ENCODE assay signal across 13 cellular contexts in genomic region chr4:7066006-7066405, GRCh38. TPM values are rescaled to one million over a fixed set of nuclear protein-coding genes. Genes with fewer than 3 reads are reported as not detected.
A peak's percentile ranks its signal among the peaks of the same experiment; 100 is the strongest.
DNase-seq lines count a peak whose midpoint lies in the region; ATAC-seq and TF ChIP-seq lines count a peak whose summit lies in the region.
"Had no signal": no experiment of that assay in that cellular context is flagged by ENCODE, and none has a peak within 500 bp of the region (broad histone marks: within the 10 kb centered on the region; RNA-seq: fewer than 3 reads in every experiment).

No MANE protein-coding gene starts in this region.

- peak overlapping the region in 4 of 7 donors; percentile 1 to 71 (median 43) for H3K27ac Mint-ChIP-seq in CD4-positive, alpha-beta memory T cell
- H3K27ac Mint-ChIP-seq in HFFc6 = peak overlapping the region; percentile 40; the same call in 1 of the 2 replicates
- peak overlapping the region; percentile 87 for H3K27ac Mint-ChIP-seq in activated naive CD8-positive, alpha-beta T cell
- peak overlapping the region in 1 of 2 donors; percentile 90 for H3K27ac Mint-ChIP-seq in natural killer cell treated with Interleukin-12 subunit alpha and Interleukin-12 subunit beta and Interleukin-15 and Interleukin-18, amount 100 ng/mL, for 72 hours

- H3K36me3 ChIP-seq in CD4-positive, alpha-beta memory T cell (ENCODE audit: insufficient read depth, low read length) = peaks cover 32% of the 10 kb centered on the region

- no peak overlapping the region for H3K4me3 ChIP-seq in CD4-positive, alpha-beta memory T cell (ENCODE audit: low read length in 2 of 2)
- H3K4me3 ChIP-seq: body of pancreas had no signal

- H3K36me3 Mint-ChIP-seq in CD4-positive, alpha-beta memory T cell = peaks cover 26 to 48% of the 10 kb centered on the region in 2 donors
- H3K36me3 Mint-ChIP-seq in HFFc6 (ENCODE audit: low read depth) = peaks cover 30% of the 10 kb centered on the region
- H3K36me3 Mint-ChIP-seq in activated naive CD8-positive, alpha-beta T cell = peaks cover 10% of the 10 kb centered on the region
- H3K36me3 Mint-ChIP-seq in natural killer cell treated with Interleukin-12 subunit alpha and Interleukin-12 subunit beta and Interleukin-15 and Interleukin-18, amount 100 ng/mL, for 72 hours = peaks cover 13% of the 10 kb centered on the region

- peak overlapping the region; percentile 86 to 98 (median 94) for H3K4me3 Mint-ChIP-seq in CD4-positive, alpha-beta memory T cell
- H3K4me3 Mint-ChIP-seq in HFFc6 = peak overlapping the region; percentile 98
- H3K4me3 Mint-ChIP-seq in activated naive CD8-positive, alpha-beta T cell = peak overlapping the region; percentile 95
- peak overlapping the region; percentile 94 for H3K4me3 Mint-ChIP-seq in natural killer cell treated with Interleukin-12 subunit alpha and Interleukin-12 subunit beta and Interleukin-15 and Interleukin-18, amount 100 ng/mL, for 72 hours

- H3K4me1 Mint-ChIP-seq in CD4-positive, alpha-beta memory T cell = peaks cover 22 to 70% (median 45%) of the 10 kb centered on the region in 4 donors
- H3K4me1 Mint-ChIP-seq in HFFc6 (ENCODE audit: low read depth) = peaks cover 40% of the 10 kb centered on the region
- peaks cover 53% of the 10 kb centered on the region for H3K4me1 Mint-ChIP-seq in activated naive CD8-positive, alpha-beta T cell (ENCODE audit: low read depth)
- H3K4me1 Mint-ChIP-seq in natural killer cell treated with Interleukin-12 subunit alpha and Interleukin-12 subunit beta and Interleukin-15 and Interleukin-18, amount 100 ng/mL, for 72 hours (ENCODE audit: low read depth in 2 of 2) = peaks cover 36 to 60% of the 10 kb centered on the region in 2 donors

- H3K27me3 Mint-ChIP-seq in CD4-positive, alpha-beta memory T cell = peaks cover 0 to 2% of the 10 kb centered on the region in 2 donors
- peaks cover 6% of the 10 kb centered on the region for H3K27me3 Mint-ChIP-seq in HFFc6 (ENCODE audit: insufficient read depth)
- H3K27me3 Mint-ChIP-seq in activated naive CD8-positive, alpha-beta T cell = no peaks in the 10 kb centered on the region
- H3K27me3 Mint-ChIP-seq in natural killer cell treated with Interleukin-12 subunit alpha and Interleukin-12 subunit beta and Interleukin-15 and Interleukin-18, amount 100 ng/mL, for 72 hours = peaks cover 2 to 4% of the 10 kb centered on the region in 2 donors

- peak overlapping the region; percentile 69 for H3K27ac ChIP-seq in CD4-positive, alpha-beta memory T cell (ENCODE audit: low read depth, low read length)

- no peaks in the 10 kb centered on the region for H3K9me3 ChIP-seq in CD4-positive, alpha-beta memory T cell (ENCODE audit: control insufficient read depth in 1 of 2, low read length in 2 of 2)
- H3K9me3 ChIP-seq: body of pancreas had no signal

- no peak for TF ChIP-seq CTCF in HFFc6 (IDR thresholded peaks at IDR 0.05)

- CTCF ChIA-PET in CD4-positive, alpha-beta memory T cell (lab: Charles Lee; ENCODE audit: partially characterized antibody) = interaction anchor here (1.2 to 11.0 kb wide), 8 partner anchors 12 to 491 kb away, joined by 3 to 204 read pairs (median 45); partner anchors contain the start of genes BLOC1S4, MAN2B2, TADA2B and TBC1D14

- DNase-seq in CD4-positive, alpha-beta memory T cell = no peak
- DNase-seq in HFFc6 = no peak
- no peak for DNase-seq in natural killer cell treated with Interleukin-12 subunit alpha and Interleukin-12 subunit beta and Interleukin-15 and Interleukin-18, amount 100 ng/mL, for 72 hours (ENCODE audit: low spot score)
- no peak for DNase-seq in NCI-H446 treated with DMSO at 0.1 percent for 48 hours (lab: John Stamatoyannopoulos, UW)
- DNase-seq in GM19238 (ENCODE audit: insufficient read length, low spot score) = no peak
- DNase-seq: body of pancreas, DMS79, NCI-H1105 treated with DMSO at 0.1 percent for 48 hours, NCI-H748 treated with DMSO at 0.1 percent for 48 hours had no signal

- intact Hi-C loops in CD4-positive, alpha-beta memory T cell (cut with micrococcal nuclease) = loop anchor here (10.0 kb wide), 1 partner anchor 869 kb away; the partner anchor contains the start of gene AFAP1

- H3K9me3 Mint-ChIP-seq in CD4-positive, alpha-beta memory T cell = peaks cover 0 to 2% (median 0%) of the 10 kb centered on the region in 8 donors
- no peaks in the 10 kb centered on the region for H3K9me3 Mint-ChIP-seq in HFFc6
- no peaks in the 10 kb centered on the region for H3K9me3 Mint-ChIP-seq in activated naive CD8-positive, alpha-beta T cell (ENCODE audit: low read depth)
- H3K9me3 Mint-ChIP-seq in natural killer cell treated with Interleukin-12 subunit alpha and Interleukin-12 subunit beta and Interleukin-15 and Interleukin-18, amount 100 ng/mL, for 72 hours = no peaks in the 10 kb centered on the region

- no peaks in the 10 kb centered on the region for H3K27me3 ChIP-seq in CD4-positive, alpha-beta memory T cell (ENCODE audit: insufficient read depth, low read length)
- H3K27me3 ChIP-seq: body of pancreas had no signal

- peaks cover 46% of the 10 kb centered on the region for H3K4me1 ChIP-seq in CD4-positive, alpha-beta memory T cell (ENCODE audit: insufficient read depth, low read length)

- no peak for ATAC-seq in natural killer cell treated with Interleukin-12 subunit alpha and Interleukin-12 subunit beta and Interleukin-15 and Interleukin-18, amount 100 ng/mL, for 72 hours
- ATAC-seq in HG02840 (IDR thresholded peaks at IDR 0.05; ENCODE audit: low FRiP score, unreplicated experiment) (no peak), HG02870 (IDR thresholded peaks at IDR 0.05; ENCODE audit: unreplicated experiment) (no peak)
- ATAC-seq: body of pancreas, esophagus mucosa had no signal

- POLR2A ChIA-PET in CD4-positive, alpha-beta memory T cell (lab: Charles Lee; ENCODE audit: partially characterized antibody) = interaction anchor here (1.0 to 11.0 kb wide), 7 partner anchors 22 to 491 kb away, joined by 3 to 231 read pairs (median 35); partner anchors contain the start of genes BLOC1S4, MAN2B2, TADA2B and TBC1D14

RNA-seq across cellular contexts. Expression of gene GRPEL1, which starts 1.9 kb away (rescaled TPM):
- 10 to 100 TPM; 35.3 to 36.0 TPM for total RNA-seq in CD4-positive, alpha-beta memory T cell
- polyA plus RNA-seq in CD4-positive, alpha-beta memory T cell = 10 to 100 TPM; 57.7 to 77.2 TPM
- total RNA-seq in HFFc6 (2021; fragmentation: NEBNext Ultra II Directional; extraction: Animal tissue kit (Norgen Biotek cat#: 25700)) = 10 to 100 TPM; 43.1 to 62.1 (median 45.3) TPM
- total RNA-seq in natural killer cell treated with Interleukin-12 subunit alpha and Interleukin-12 subunit beta and Interleukin-15 and Interleukin-18, amount 100 ng/mL, for 72 hours = 10 to 100 TPM; 71.0 to 73.6 TPM

RNA-seq across cellular contexts. Expression of gene TADA2B, which starts 22.8 kb away (rescaled TPM):
- total RNA-seq in CD4-positive, alpha-beta memory T cell = 10 to 100 TPM; 46.4 to 49.0 TPM
- polyA plus RNA-seq in CD4-positive, alpha-beta memory T cell = 1 to 10 TPM; 2.8 to 4.7 TPM
- total RNA-seq in HFFc6 (2021; fragmentation: NEBNext Ultra II Directional; extraction: Animal tissue kit (Norgen Biotek cat#: 25700)) = 10 to 100 TPM; 15.5 to 19.9 (median 17.9) TPM
- total RNA-seq in natural killer cell treated with Interleukin-12 subunit alpha and Interleukin-12 subunit beta and Interleukin-15 and Interleukin-18, amount 100 ng/mL, for 72 hours = 10 to 100 TPM; 15.8 to 16.9 TPM
